In genomic region chr10:103479135-103479534, GRCh38 we compare ENCODE assay signal across 15 cellular contexts. TPM values are rescaled to one million over a fixed set of nuclear protein-coding genes. Genes with fewer than 3 reads are reported as not detected.
DNase-seq lines count a peak whose midpoint lies in the region; ATAC-seq and TF ChIP-seq lines count a peak whose summit lies in the region.
"Had no signal": no experiment of that assay in that cellular context is flagged by ENCODE, and none has a peak within 500 bp of the region (broad histone marks: within the 10 kb centered on the region; RNA-seq: fewer than 3 reads in every experiment).

Gene CALHM3, minus strand, starts transcription at chr10:103479240. Its CDS starts 208 bp downstream, at chr10:103479032.

- TF ChIP-seq CTCF in coronary artery (IDR thresholded peaks at IDR 0.05) = no peak

- no peaks in the 10 kb centered on the region for H3K27me3 Mint-ChIP-seq in memory B cell
- H3K27me3 Mint-ChIP-seq: activated CD8-positive, alpha-beta memory T cell treated with anti-CD3 and anti-CD28 coated beads, Interleukin-2, amount 10 ng/mL, durations not matched to agents 7 days and 5 days had no signal

- no peak within 1 kb of the TSS for H3K27ac ChIP-seq in coronary artery
- H3K27ac ChIP-seq: vagina had no signal

- no peak within 1 kb of the TSS for H3K4me3 ChIP-seq in H7 (ENCODE audit: insufficient read depth, low read depth, low read length)
- H3K4me3 ChIP-seq in coronary artery = no peak within 1 kb of the TSS
- H3K4me3 ChIP-seq: vagina had no signal

- H3K4me3 Mint-ChIP-seq in memory B cell = no peak within 1 kb of the TSS
- H3K4me3 Mint-ChIP-seq: activated CD8-positive, alpha-beta memory T cell treated with anti-CD3 and anti-CD28 coated beads, Interleukin-2, amount 10 ng/mL, durations not matched to agents 7 days and 5 days had no signal

- DNase-seq in AG08395 (ENCODE audit: low spot score) (peak; percentile 54), H7 (peak; percentile 47), T1000 (lab: John Stamatoyannopoulos, UW) (peak; percentile 34), memory B cell (ENCODE audit: low spot score in 2 of 2) (no peak), DMS 273 (lab: John Stamatoyannopoulos, UW; ENCODE audit: unreplicated experiment) (no peak), cortex of kidney (lab: John Stamatoyannopoulos, UW) (no peak), coronary artery (ENCODE audit: low spot score) (no peak), NCI-H524 (lab: John Stamatoyannopoulos, UW) (no peak)
- DNase-seq: activated CD8-positive, alpha-beta memory T cell treated with anti-CD3 and anti-CD28 coated beads, Interleukin-2, amount 10 ng/mL, durations not matched to agents 7 days and 5 days; AML-193; Kasumi-1; NCI-H2171 had no signal

- no peaks in the 10 kb centered on the region for H3K36me3 Mint-ChIP-seq in memory B cell
- H3K36me3 Mint-ChIP-seq: activated CD8-positive, alpha-beta memory T cell treated with anti-CD3 and anti-CD28 coated beads, Interleukin-2, amount 10 ng/mL, durations not matched to agents 7 days and 5 days had no signal

- peaks cover under 1% of the 10 kb centered on the region for H3K9me3 Mint-ChIP-seq in memory B cell

- no peaks in the 10 kb centered on the region for H3K36me3 ChIP-seq in H7 (replicated peaks; ENCODE audit: control insufficient read depth, insufficient read depth, low read length)
- H3K36me3 ChIP-seq: vagina had no signal

- ATAC-seq in memory B cell (ENCODE audit: low read depth) = no peak
- ATAC-seq: activated CD8-positive, alpha-beta memory T cell treated with anti-CD3 and anti-CD28 coated beads, Interleukin-2, amount 10 ng/mL, durations not matched to agents 7 days and 5 days had no signal

- peak within 1 kb of the TSS; percentile 36 for H3K27ac Mint-ChIP-seq in memory B cell
- H3K27ac Mint-ChIP-seq: activated CD8-positive, alpha-beta memory T cell treated with anti-CD3 and anti-CD28 coated beads, Interleukin-2, amount 10 ng/mL, durations not matched to agents 7 days and 5 days; progenitor cell of endocrine pancreas had no signal

- peaks cover 10% of the 10 kb centered on the region for H3K4me1 Mint-ChIP-seq in memory B cell

- no peaks in the 10 kb centered on the region for H3K27me3 ChIP-seq in H7 (ENCODE audit: control insufficient read depth, insufficient read depth, low read length)
- H3K27me3 ChIP-seq: vagina had no signal

RNA-seq across cellular contexts. Expression of gene CALHM3, which starts in this region (rescaled TPM):
- total RNA-seq in H7 (2014; rRNA removed; shearing (Covaris generic)) = 0.10 and 0.15 TPM in 2 replicates
- total RNA-seq: activated CD8-positive, alpha-beta memory T cell treated with anti-CD3 and anti-CD28 coated beads, Interleukin-2, amount 10 ng/mL, durations not matched to agents 7 days and 5 days; chondrocyte; vagina had no signal

Comparison
In these comparisons a context has a peak if more than half of its experiments do, and no peak if none do; other contexts are left out.
1. Peak in DNase-seq in H7; RNA of the gene not detected or under 1 TPM.
2. DNase-seq: peak in AG08395 (single experiment) and T1000 (single experiment); none in memory B cell (0 of 2), DMS 273 (single experiment), cortex of kidney (single experiment), coronary artery (single experiment) and NCI-H524 (0 of 2).